Comparison of ENCODE assay signal across 18 cellular contexts in the genomic region with DNA sequence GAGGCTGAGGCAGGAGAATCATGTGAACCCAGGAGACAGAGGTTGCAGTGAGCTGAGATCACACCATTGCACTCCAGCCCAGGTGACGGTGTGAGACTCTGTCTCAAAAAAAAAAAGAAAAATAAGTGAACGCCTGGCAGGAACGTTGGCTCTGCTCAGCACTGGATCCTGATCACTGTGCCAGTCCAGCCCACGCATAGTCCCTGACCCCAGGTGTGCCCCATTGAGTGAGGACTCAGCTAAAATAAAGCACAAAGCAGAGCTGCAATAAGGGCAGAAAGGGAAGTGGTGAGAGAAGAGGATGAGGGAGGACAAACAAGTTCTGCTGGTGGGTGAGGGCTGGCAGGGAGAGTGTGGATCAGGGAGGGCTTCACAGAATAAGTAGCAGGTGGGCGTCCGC.
"Had no signal": no experiment of that assay in that cellular context is flagged by ENCODE, and none has a peak within 500 bp of the region (broad histone marks: within the 10 kb centered on the region; RNA-seq: fewer than 3 reads in every experiment).

No MANE protein-coding gene starts in this region.

- H3K27me3 Mint-ChIP-seq: naive thymus-derived CD4-positive, alpha-beta T cell; type B pancreatic cell had no signal

- DNase-seq: cortex of kidney; dorsolateral prefrontal cortex; effector CD8-positive, alpha-beta T cell; foreskin melanocyte; heart left ventricle; hippocampal formation; kidney glomerular epithelial cell; mammary epithelial cell; naive thymus-derived CD4-positive, alpha-beta T cell; spleen; stimulated activated CD4-positive, alpha-beta T cell treated with anti-CD3 and anti-CD28 coated beads, Interleukin-15, amount 100 ng/mL, for 24 hours; stimulated activated CD4-positive, alpha-beta T cell treated with anti-CD3 and anti-CD28 coated beads, Interleukin-1b, Interleukin-23, amount 100 ng/mL, for 48 hours; stimulated activated CD4-positive, alpha-beta T cell treated with anti-CD3 and anti-CD28 coated beads, Interleukin-4, amount 100 ng/mL, for 24 hours; stimulated activated naive CD4-positive, alpha-beta T cell; thyroid gland; uterus had no signal

- H3K9me3 Mint-ChIP-seq: naive thymus-derived CD4-positive, alpha-beta T cell; type B pancreatic cell had no signal

- ATAC-seq: heart left ventricle; naive thymus-derived CD4-positive, alpha-beta T cell; sciatic nerve had no signal

- H3K4me3 Mint-ChIP-seq: naive thymus-derived CD4-positive, alpha-beta T cell; type B pancreatic cell had no signal
